1 cellular context compared by ENCODE assay signal in genomic region chr18:22567794-22568193, GRCh38.
TF ChIP-seq lines count a peak whose summit lies in the region.

No MANE protein-coding gene starts in this region.

TF ChIP-seq in GM23338, 12 proteins besides CTCF, POLR2A, EP300 and RAD21 (continued from another document):
- no peak for TF ChIP-seq ZNF462 (CRISPR knock-in tag; IDR thresholded peaks at IDR 0.05)
- no peak for TF ChIP-seq POLR2AphosphoS5 (IDR thresholded peaks at IDR 0.05; ENCODE audit: low read depth)
- no peak for TF ChIP-seq REST (IDR thresholded peaks at IDR 0.05; ENCODE audit: unreplicated experiment)
- no peak for TF ChIP-seq NANOG (IDR thresholded peaks at IDR 0.05; ENCODE audit: borderline replicate concordance)
- TF ChIP-seq CREB1 (CRISPR knock-in tag; IDR thresholded peaks at IDR 0.05; ENCODE audit: low read depth) = no peak
- TF ChIP-seq EZH2phosphoT487 (IDR thresholded peaks at IDR 0.05; ENCODE audit: unreplicated experiment) = no peak
- no peak for TF ChIP-seq EZH2 (IDR thresholded peaks at IDR 0.05; ENCODE audit: low read depth, unreplicated experiment)
- TF ChIP-seq JUNB (IDR thresholded peaks at IDR 0.05; ENCODE audit: unreplicated experiment) = no peak
- TF ChIP-seq ZNF114 (CRISPR knock-in tag; IDR thresholded peaks at IDR 0.05) = no peak
- TF ChIP-seq ZNF331 (CRISPR knock-in tag; IDR thresholded peaks at IDR 0.05; ENCODE audit: low read depth) = no peak
